ENCODE assay signal across 26 cellular contexts in genomic region chr2:75622929-75623328, GRCh38.
"Had no signal": no experiment of that assay in that cellular context is flagged by ENCODE, and none has a peak within 500 bp of the region (broad histone marks: within the 10 kb centered on the region; RNA-seq: fewer than 3 reads in every experiment).

No MANE protein-coding gene starts in this region.

- ATAC-seq: left colon; left lung; lower lobe of right lung; mucosa of descending colon; naive thymus-derived CD4-positive, alpha-beta T cell; natural killer cell treated with Interleukin-12 subunit alpha and Interleukin-12 subunit beta and Interleukin-15 and Interleukin-18, amount 100 ng/mL, for 72 hours; pancreas; sciatic nerve; stimulated activated naive CD8-positive, alpha-beta T cell treated with anti-CD3 and anti-CD28 coated beads, Interleukin-15, amount 100 ng/mL, for 72 hours had no signal

- H3K4me3 Mint-ChIP-seq: immature natural killer cell; mesothelial cell of epicardium; naive thymus-derived CD4-positive, alpha-beta T cell; natural killer cell treated with Interleukin-12 subunit alpha and Interleukin-12 subunit beta and Interleukin-15 and Interleukin-18, amount 100 ng/mL, for 72 hours; stimulated activated naive CD8-positive, alpha-beta T cell treated with anti-CD3 and anti-CD28 coated beads, Interleukin-15, amount 100 ng/mL, for 72 hours; type B pancreatic cell had no signal

- H3K27ac ChIP-seq: left lung, lower lobe of right lung, pancreas, right atrium auricular region, skin epidermis, tibial nerve, uterus had no signal

- H3K4me1 Mint-ChIP-seq: immature natural killer cell; naive thymus-derived CD4-positive, alpha-beta T cell; stimulated activated naive CD8-positive, alpha-beta T cell treated with anti-CD3 and anti-CD28 coated beads, Interleukin-15, amount 100 ng/mL, for 72 hours had no signal

- H3K4me1 ChIP-seq: left lung, lower lobe of right lung, pancreas, right atrium auricular region, uterus had no signal

- FAIRE-seq: islet of Langerhans, kidney, pancreas had no signal

- H3K27me3 ChIP-seq: left lung, pancreas, right atrium auricular region, tibial nerve, uterus had no signal

- H3K9me3 ChIP-seq: left lung, lower lobe of right lung, mucosa of descending colon, pancreas, right atrium auricular region, tibial nerve, uterus had no signal

- H3K36me3 ChIP-seq: left lung, lower lobe of right lung, pancreas, right atrium auricular region, tibial nerve, uterus had no signal

- H3K9me3 Mint-ChIP-seq: mesothelial cell of epicardium; naive thymus-derived CD4-positive, alpha-beta T cell; natural killer cell treated with Interleukin-12 subunit alpha and Interleukin-12 subunit beta and Interleukin-15 and Interleukin-18, amount 100 ng/mL, for 72 hours had no signal

- H3K4me3 ChIP-seq: left lung, lower lobe of right lung, mucosa of descending colon, pancreas, right atrium auricular region, skin epidermis, tibial nerve, uterus had no signal

- H3K27ac Mint-ChIP-seq: immature natural killer cell; mesothelial cell of epicardium; naive thymus-derived CD4-positive, alpha-beta T cell; natural killer cell treated with Interleukin-12 subunit alpha and Interleukin-12 subunit beta and Interleukin-15 and Interleukin-18, amount 100 ng/mL, for 72 hours; stimulated activated naive CD8-positive, alpha-beta T cell treated with anti-CD3 and anti-CD28 coated beads, Interleukin-15, amount 100 ng/mL, for 72 hours; type B pancreatic cell had no signal

- H3K36me3 Mint-ChIP-seq: immature natural killer cell; mesothelial cell of epicardium; naive thymus-derived CD4-positive, alpha-beta T cell; natural killer cell treated with Interleukin-12 subunit alpha and Interleukin-12 subunit beta and Interleukin-15 and Interleukin-18, amount 100 ng/mL, for 72 hours; type B pancreatic cell had no signal

- DNase-seq: hypothalamus; immature natural killer cell; kidney; left colon; left lung; lower lobe of right lung; mesendoderm; mucosa of descending colon; naive thymus-derived CD4-positive, alpha-beta T cell; pancreas; stimulated activated CD4-positive, alpha-beta T cell treated with anti-CD3 and anti-CD28 coated beads, Interleukin-12 subunit alpha, Interleukin-12 subunit beta, amount 100 ng/mL, for 4 hours; stimulated activated CD4-positive, alpha-beta T cell treated with anti-CD3 and anti-CD28 coated beads, Interleukin-15, amount 100 ng/mL, for 24 hours; stimulated activated CD4-positive, alpha-beta T cell treated with anti-CD3 and anti-CD28 coated beads, Interleukin-2, amount 100 ng/mL, for 24 hours; stimulated activated CD4-positive, alpha-beta T cell treated with anti-CD3 and anti-CD28 coated beads, Interleukin-4, amount 100 ng/mL, for 1 hour; stimulated activated naive CD4-positive, alpha-beta T cell treated with Interleukin-2 at 50 U/mL for 16 hours; stimulated activated naive CD8-positive, alpha-beta T cell treated with anti-CD3 and anti-CD28 coated beads, Interleukin-15, amount 100 ng/mL, for 72 hours; substantia nigra; uterus had no signal
